In genomic region chr13:99988469-99989375, GRCh38 we compare ENCODE assay signal across 17 cellular contexts. TPM values are rescaled to one million over a fixed set of nuclear protein-coding genes. Genes with fewer than 3 reads are reported as not detected.
DNase-seq lines count a peak whose midpoint lies in the region; ATAC-seq, FAIRE-seq and TF ChIP-seq lines count a peak whose summit lies in the region.
"Had no signal": no experiment of that assay in that cellular context is flagged by ENCODE, and none has a peak within 500 bp of the region (broad histone marks: within the 10 kb centered on the region; RNA-seq: fewer than 3 reads in every experiment).

No MANE protein-coding gene starts in this region.

- H3K4me3 ChIP-seq in Panc1 (ENCODE audit: low read depth in 2 of 2, low read length in 2 of 2) (no peak overlapping the region), endothelial cell of umbilical vein (replicated peaks in 1 of 3; ENCODE audit: insufficient read depth in 1 of 3, low read depth in 1 of 3, low read length in 3 of 3) (no peak overlapping the region), neural progenitor cell (peak overlapping the region; percentile 67), SJCRH30 (no peak overlapping the region)
- H3K4me3 ChIP-seq: smooth muscle cell had no signal

- peaks cover 95% of the 10 kb centered on the region for H3F3A ChIP-seq in neural progenitor cell (ENCODE audit: low read depth)

- peak overlapping the region; percentile 98 for H3K4me3 Mint-ChIP-seq in neural progenitor cell
- H3K4me3 Mint-ChIP-seq: natural killer cell treated with Interleukin-12 subunit alpha and Interleukin-12 subunit beta and Interleukin-15 and Interleukin-18, amount 100 ng/mL, for 72 hours had no signal

- peaks cover 33% of the 10 kb centered on the region for H3K27me3 Mint-ChIP-seq in neural progenitor cell (ENCODE audit: insufficient read depth, low read depth)

- H3K27ac ChIP-seq in Panc1 (ENCODE audit: low read length) (peak overlapping the region; percentile 96), endothelial cell of umbilical vein (ENCODE audit: insufficient read depth, low read depth, low read length) (no peak overlapping the region), neural progenitor cell (no peak overlapping the region), SJCRH30 (no peak overlapping the region)

- intact Hi-C loops in Panc1 (cut with micrococcal nuclease; ENCODE audit: unreplicated experiment) (loop anchor here (5.0 kb wide), 1 partner anchor 99 kb away; the partner anchor contains the start of gene PCCA), endothelial cell of umbilical vein (cut with micrococcal nuclease) (no loop called here), left ventricle myocardium superior (cut with micrococcal nuclease) (no loop called here)

- H3K4me2 ChIP-seq in endothelial cell of umbilical vein (ENCODE audit: insufficient read depth, low read length), result no peak overlapping the region
- peak overlapping the region; percentile 98 for H3K4me2 ChIP-seq in neural progenitor cell
- H3K4me2 ChIP-seq: smooth muscle cell had no signal

- POLR2A ChIA-PET in Panc1 (lab: Charles Lee), result interaction anchor here (0.6 kb wide), 2 partner anchors 523 to 562 kb away, joined by 8 read pairs; no protein-coding TSS in a partner anchor
- POLR2A ChIA-PET in endothelial cell of umbilical vein (lab: Charles Lee), result no interaction called here

- FAIRE-seq in endothelial cell of umbilical vein (lab: Jason Lieb, UNC), result no peak
- FAIRE-seq: colon had no signal

- ATAC-seq in Panc1, result no peak
- no peak for ATAC-seq in left ventricle myocardium superior

- peak overlapping the region; percentile 97 for H3K27ac Mint-ChIP-seq in neural progenitor cell
- H3K27ac Mint-ChIP-seq: natural killer cell treated with Interleukin-12 subunit alpha and Interleukin-12 subunit beta and Interleukin-15 and Interleukin-18, amount 100 ng/mL, for 72 hours had no signal

- dilution Hi-C loops in endothelial cell of umbilical vein (cut with MboI; ENCODE audit: extremely low pct_ligation_motif_present, low sequenced_read_pairs), result no loop called here

- H3K79me2 ChIP-seq in endothelial cell of umbilical vein (ENCODE audit: control insufficient read depth, insufficient read depth, low read length) (no peaks in the 10 kb centered on the region), neural progenitor cell (ENCODE audit: low read depth) (peaks cover 66% of the 10 kb centered on the region)

- H3K9me3 ChIP-seq in Panc1 (ENCODE audit: control insufficient read depth, insufficient read depth, low read depth, low read length), result no peaks in the 10 kb centered on the region
- H3K9me3 ChIP-seq in endothelial cell of umbilical vein (replicated peaks; ENCODE audit: control insufficient read depth, insufficient read depth, low read length), result no peaks in the 10 kb centered on the region
- no peaks in the 10 kb centered on the region for H3K9me3 ChIP-seq in neural progenitor cell (ENCODE audit: low read depth)
- no peaks in the 10 kb centered on the region for H3K9me3 ChIP-seq in SJCRH30 (replicated peaks)
- H3K9me3 ChIP-seq: thoracic aorta had no signal

- DNase-seq in DMS79 treated with DMSO at 0.1 percent for 48 hours (lab: John Stamatoyannopoulos, UW) (peak; percentile 73), DMS79 (lab: John Stamatoyannopoulos, UW) (no peak), Panc1 (ENCODE audit: low read depth, low spot score) (no peak), endothelial cell of umbilical vein (ENCODE audit: low read depth, low spot score) (no peak), neural progenitor cell (ENCODE audit: low spot score) (peak; percentile 70), NCI-H2196 treated with DMSO at 0.1 percent for 48 hours (lab: John Stamatoyannopoulos, UW; ENCODE audit: unreplicated experiment) (no peak), left ventricle myocardium superior (no peak), SJCRH30 (no peak)
- DNase-seq: 8988T, activated gamma-delta T cell, Karpas-422 had no signal

- no peak for TF ChIP-seq CTCF in Panc1 (IDR thresholded peaks at IDR 0.05)
- no peak for TF ChIP-seq CTCF in endothelial cell of umbilical vein (IDR thresholded peaks at IDR 0.05; ENCODE audit: extremely low read depth in 1 of 2, insufficient read depth in 1 of 2, low read depth in 1 of 2, low read length in 2 of 2)
- TF ChIP-seq CTCF in neural progenitor cell (IDR thresholded peaks at IDR 0.05), result no peak

- H3K27me3 ChIP-seq in Panc1 (ENCODE audit: control insufficient read depth, insufficient read depth, low read length) (no peaks in the 10 kb centered on the region), endothelial cell of umbilical vein (ENCODE audit: control insufficient read depth in 2 of 2, insufficient read depth in 2 of 2, low read length in 2 of 2) (peaks cover 89 to 98% of the 10 kb centered on the region in 2 experiments), neural progenitor cell (peaks cover 64% of the 10 kb centered on the region), SJCRH30 (no peaks in the 10 kb centered on the region)

- in situ Hi-C loops in Panc1 (cut with HindIII; ENCODE audit: low pct_unique_long_range_greater_than_20kb, low sequenced_read_pairs), result no loop called here

- no peak overlapping the region for H2AFZ ChIP-seq in endothelial cell of umbilical vein (ENCODE audit: low read depth, low read length)
- no peak overlapping the region for H2AFZ ChIP-seq in neural progenitor cell (replicated peaks)

- no peaks in the 10 kb centered on the region for H4K20me1 ChIP-seq in endothelial cell of umbilical vein (replicated peaks; ENCODE audit: control insufficient read depth, extremely low read depth, insufficient read depth, low read length)
- H4K20me1 ChIP-seq in neural progenitor cell (ENCODE audit: low read depth), result peaks cover 97% of the 10 kb centered on the region

- peaks cover 67% of the 10 kb centered on the region for H3K4me1 Mint-ChIP-seq in neural progenitor cell

- no peaks in the 10 kb centered on the region for H3K9me1 ChIP-seq in endothelial cell of umbilical vein (replicated peaks; ENCODE audit: control insufficient read depth, extremely low read depth, insufficient read depth, low read length)

- BruUV-seq in Panc1 (replicated peaks; lab: Mats Ljungman, UMichigan), result no TSS peak
- no TSS peak for BruUV-seq in endothelial cell of umbilical vein (replicated peaks; lab: Mats Ljungman, UMichigan)

- CTCF ChIA-PET in Panc1 (lab: Charles Lee), result no interaction called here
- CTCF ChIA-PET in endothelial cell of umbilical vein (lab: Charles Lee), result no interaction called here

- no peaks in the 10 kb centered on the region for H3K36me3 ChIP-seq in Panc1 (ENCODE audit: control insufficient read depth, insufficient read depth, low read length)
- H3K36me3 ChIP-seq in endothelial cell of umbilical vein (ENCODE audit: control insufficient read depth in 2 of 2, extremely low read depth in 1 of 2, insufficient read depth in 2 of 2, low read length in 2 of 2), result no peaks in the 10 kb centered on the region
- H3K36me3 ChIP-seq in neural progenitor cell, result peaks cover 25% of the 10 kb centered on the region
- no peaks in the 10 kb centered on the region for H3K36me3 ChIP-seq in SJCRH30
- H3K36me3 ChIP-seq: thoracic aorta had no signal

- H3K9me3 Mint-ChIP-seq in neural progenitor cell, result peaks cover 16% of the 10 kb centered on the region
- H3K9me3 Mint-ChIP-seq: natural killer cell treated with Interleukin-12 subunit alpha and Interleukin-12 subunit beta and Interleukin-15 and Interleukin-18, amount 100 ng/mL, for 72 hours had no signal

- H3K9ac ChIP-seq in endothelial cell of umbilical vein (replicated peaks; ENCODE audit: extremely low read depth, insufficient read depth, low read length) (no peak overlapping the region), neural progenitor cell (no peak overlapping the region)

- H3K4me1 ChIP-seq in Panc1 (ENCODE audit: control insufficient read depth, insufficient read depth, low read length) (peaks cover 31% of the 10 kb centered on the region), endothelial cell of umbilical vein (ENCODE audit: control insufficient read depth, extremely low read depth, insufficient read depth, low read length) (no peaks in the 10 kb centered on the region), neural progenitor cell (peaks cover 58% of the 10 kb centered on the region), SJCRH30 (peaks cover 12% of the 10 kb centered on the region; the same call in 1 of the 2 replicates)

- TF ChIP-seq POLR2A in endothelial cell of umbilical vein (IDR thresholded peaks at IDR 0.05; ENCODE audit: low read depth, low read length), result no peak

- peaks cover 37% of the 10 kb centered on the region for H3K36me3 Mint-ChIP-seq in neural progenitor cell

TF ChIP-seq in endothelial cell of umbilical vein, 7 proteins besides CTCF, POLR2A, EP300 and RAD21 (continues in another document):
- peak; percentile 62 for TF ChIP-seq EZH2 (IDR thresholded peaks at IDR 0.05; ENCODE audit: borderline replicate concordance, low read depth, low read length, severe bottlenecking)

RNA-seq across cellular contexts. Expression of gene ZIC2, which starts 7.1 kb away (rescaled TPM):
- total RNA-seq in Panc1 (2021; ENCODE audit: unreplicated experiment), result 54.5 TPM
- polyA plus RNA-seq in Panc1 (2012; ENCODE audit: insufficient read length), result 43.4 TPM
- total RNA-seq in endothelial cell of umbilical vein, result not detected in 2 replicates
- polyA plus RNA-seq in endothelial cell of umbilical vein, result 0.03 TPM in 1 of 2 replicates, not detected in the other
- not detected in 2 replicates for polyA plus RNA-seq in endothelial cell of umbilical vein (2011; cell fraction: cytosol; rRNA removed)
- polyA plus RNA-seq in endothelial cell of umbilical vein (2011; cell fraction: nucleus; rRNA removed), result not detected in 2 replicates
- not detected in 2 replicates for polyA plus RNA-seq in endothelial cell of umbilical vein (2012)
- not detected in 2 replicates for polyA minus RNA-seq in endothelial cell of umbilical vein
- 7.9 TPM for polyA minus RNA-seq in endothelial cell of umbilical vein (2011; cell fraction: cytosol; rRNA and poly(A)+ RNA removed)
- not detected in 2 replicates for polyA minus RNA-seq in endothelial cell of umbilical vein (2011; cell fraction: nucleus; rRNA and poly(A)+ RNA removed)
- 52.4 and 87.3 TPM in 2 replicates for total RNA-seq in neural progenitor cell (ENCODE audit: low replicate concordance)
- total RNA-seq in left ventricle myocardium superior, result not detected
- total RNA-seq in SJCRH30 (2014; rRNA removed; shearing (Covaris generic)), result 2.7 and 3.1 TPM in 2 replicates
- total RNA-seq: kidney epithelial cell; smooth muscle cell; T-helper 2 cell treated with Interferon-gamma antibody and Interleukin-4, amounts not matched to agents 100 ng/mL and 5 ng/mL, for 36 hours; thoracic aorta had no signal
- polyA plus RNA-seq: smooth muscle cell had no signal

RNA-seq across cellular contexts. Expression of gene ZIC5, which starts 17.2 kb away (rescaled TPM):
- 5.2 TPM for total RNA-seq in Panc1 (2021; ENCODE audit: unreplicated experiment)
- polyA plus RNA-seq in Panc1 (2012; ENCODE audit: insufficient read length), result 2.8 TPM
- total RNA-seq in endothelial cell of umbilical vein, result not detected in 2 replicates
- not detected in 2 replicates for polyA plus RNA-seq in endothelial cell of umbilical vein
- not detected in 2 replicates for polyA plus RNA-seq in endothelial cell of umbilical vein (2011; cell fraction: cytosol; rRNA removed)
- polyA plus RNA-seq in endothelial cell of umbilical vein (2011; cell fraction: nucleus; rRNA removed), result not detected in 2 replicates
- polyA plus RNA-seq in endothelial cell of umbilical vein (2012), result not detected in 2 replicates
- polyA minus RNA-seq in endothelial cell of umbilical vein, result 0.04 TPM in 1 of 2 replicates, not detected in the other
- 2.3 TPM for polyA minus RNA-seq in endothelial cell of umbilical vein (2011; cell fraction: cytosol; rRNA and poly(A)+ RNA removed)
- polyA minus RNA-seq in endothelial cell of umbilical vein (2011; cell fraction: nucleus; rRNA and poly(A)+ RNA removed), result not detected in 2 replicates
- 29.0 and 35.7 TPM in 2 replicates for total RNA-seq in neural progenitor cell (ENCODE audit: low replicate concordance)
- not detected for total RNA-seq in left ventricle myocardium superior
- total RNA-seq in SJCRH30 (2014; rRNA removed; shearing (Covaris generic)), result 1.1 and 1.2 TPM in 2 replicates
- total RNA-seq: kidney epithelial cell; natural killer cell treated with Interleukin-12 subunit alpha and Interleukin-12 subunit beta and Interleukin-15 and Interleukin-18, amount 100 ng/mL, for 72 hours; smooth muscle cell; T-helper 2 cell treated with Interferon-gamma antibody and Interleukin-4, amounts not matched to agents 100 ng/mL and 5 ng/mL, for 36 hours; thoracic aorta had no signal
- polyA plus RNA-seq: smooth muscle cell had no signal

Comparison
In these comparisons a context has a peak if more than half of its experiments do, and no peak if none do; other contexts are left out.
1. DNase-seq: peak in DMS79 treated with DMSO at 0.1 percent for 48 hours (single experiment) and neural progenitor cell (single experiment); none in DMS79 (single experiment), Panc1 (single experiment), endothelial cell of umbilical vein (single experiment), NCI-H2196 treated with DMSO at 0.1 percent for 48 hours (single experiment), left ventricle myocardium superior (single experiment) and SJCRH30 (0 of 2).
2. RNA of gene ZIC2, which starts 7.1 kb away (total RNA-seq): 54.5 TPM in Panc1 (single experiment) and 52.4 to 87.3 TPM in neural progenitor cell; 2.7 to 3.1 TPM in SJCRH30, not detected in endothelial cell of umbilical vein and not detected in left ventricle myocardium superior (single experiment); every median in the first group is over 10 times any median in the second.